In genomic region chr12:93441617-93442410, GRCh38 we compare ENCODE assay signal across 8 cellular contexts. TPM values are rescaled to one million over a fixed set of nuclear protein-coding genes. Genes with fewer than 3 reads are reported as not detected.
A peak's percentile ranks its signal among the peaks of the same experiment; 100 is the strongest.
DNase-seq lines count a peak whose midpoint lies in the region; ATAC-seq and TF ChIP-seq lines count a peak whose summit lies in the region.

Gene UBE2N, minus strand, starts transcription at chr12:93441947. Its CDS starts 63 bp downstream, at chr12:93441884.

- peaks cover 48% of the 10 kb centered on the region for H3K4me1 Mint-ChIP-seq in dendritic cell treated with granulocyte-macrophage colony-stimulating factor and Interleukin-4, amounts not matched to agents 40 ng/mL and 50 ng/mL, for 4 days (ENCODE audit: low read depth)

- no peaks in the 10 kb centered on the region for H3K27me3 Mint-ChIP-seq in dendritic cell treated with granulocyte-macrophage colony-stimulating factor and Interleukin-4, amounts not matched to agents 40 ng/mL and 50 ng/mL, for 4 days

- H3K9me3 ChIP-seq in left lung, result no peaks in the 10 kb centered on the region

- intact Hi-C loops in dendritic cell treated with granulocyte-macrophage colony-stimulating factor and Interleukin-4, amounts not matched to agents 40 ng/mL and 50 ng/mL, for 4 days (cut with micrococcal nuclease), result loop anchor here (2.0 kb wide), 2 partner anchors 25 to 67 kb away; partner anchors contain the start of gene MRPL42
- intact Hi-C loops in left lung (cut with DNase I), result no loop called here

- H3K4me3 Mint-ChIP-seq in dendritic cell treated with granulocyte-macrophage colony-stimulating factor and Interleukin-4, amounts not matched to agents 40 ng/mL and 50 ng/mL, for 4 days, result peak within 1 kb of the TSS; percentile 87

- H3K27me3 ChIP-seq in left lung, result no peaks in the 10 kb centered on the region

- TF ChIP-seq CTCF in left lung (IDR thresholded peaks at IDR 0.05), result no peak

- H3K27ac Mint-ChIP-seq in dendritic cell treated with granulocyte-macrophage colony-stimulating factor and Interleukin-4, amounts not matched to agents 40 ng/mL and 50 ng/mL, for 4 days, result peak within 1 kb of the TSS; percentile 94

- peaks cover 28% of the 10 kb centered on the region for H3K36me3 Mint-ChIP-seq in dendritic cell treated with granulocyte-macrophage colony-stimulating factor and Interleukin-4, amounts not matched to agents 40 ng/mL and 50 ng/mL, for 4 days (ENCODE audit: low read depth)

- DNase-seq in CD1c-positive myeloid dendritic cell (ENCODE audit: extremely low spot score) (peak; percentile 96), NCI-H774 (lab: John Stamatoyannopoulos, UW) (peak; percentile 98), left lung (peak; percentile 96 to 100)
- peak; percentile 93 to 95 for DNase-seq in activated CD4-positive, alpha-beta T cell treated with anti-CD3 and anti-CD28 coated beads, Interleukin-2, amount 50 U/mL, for 4 hours
- peak; percentile 96 for DNase-seq in stimulated activated CD4-positive, alpha-beta T cell treated with anti-CD3 and anti-CD28 coated beads, Interleukin-2, amount 100 ng/mL, for 4 hours (ENCODE audit: low read depth)

- ATAC-seq in GM19397 (IDR thresholded peaks at IDR 0.05; ENCODE audit: unreplicated experiment) (peak; percentile 86), HG03565 (IDR thresholded peaks at IDR 0.05; ENCODE audit: unreplicated experiment) (peak; percentile 73), left lung (peak; percentile 97)

- H3K36me3 ChIP-seq in left lung, result no peaks in the 10 kb centered on the region

- peak within 1 kb of the TSS; percentile 90 to 94 for H3K27ac ChIP-seq in left lung

- no peaks in the 10 kb centered on the region for H3K9me3 Mint-ChIP-seq in dendritic cell treated with granulocyte-macrophage colony-stimulating factor and Interleukin-4, amounts not matched to agents 40 ng/mL and 50 ng/mL, for 4 days

- peaks cover 7 to 48% of the 10 kb centered on the region in 2 donors for H3K4me1 ChIP-seq in left lung

- H3K4me3 ChIP-seq in left lung, result peak within 1 kb of the TSS; percentile 98 to 100

RNA-seq across cellular contexts. Expression of gene UBE2N, which starts in this region (rescaled TPM):
- total RNA-seq in left lung, result 10 to 100 TPM; 82.2 to 99.0 TPM

Comparison
In these comparisons a context has a peak if more than half of its experiments do, and no peak if none do; other contexts are left out.
1. Peak in every context shown above with its lines: DNase-seq, ATAC-seq, H3K4me3 ChIP-seq and H3K27ac ChIP-seq.